ENCODE assay signal across 12 cellular contexts in genomic region chr17:5667871-5668270, GRCh38.
DNase-seq lines count a peak whose midpoint lies in the region; TF ChIP-seq lines count a peak whose summit lies in the region.
"Had no signal": no experiment of that assay in that cellular context is flagged by ENCODE, and none has a peak within 500 bp of the region (broad histone marks: within the 10 kb centered on the region; RNA-seq: fewer than 3 reads in every experiment).

No MANE protein-coding gene starts in this region.

- H3K9ac ChIP-seq in Karpas-422 (ENCODE audit: low read length), result no peak overlapping the region

- H3K36me3 Mint-ChIP-seq in neural crest cell (ENCODE audit: low read depth), result no peaks in the 10 kb centered on the region

- H3K27ac Mint-ChIP-seq in neural crest cell (ENCODE audit: unreplicated experiment), result no peak overlapping the region

- no peaks in the 10 kb centered on the region for H3K4me1 Mint-ChIP-seq in neural crest cell

- no peaks in the 10 kb centered on the region for H3K9me2 ChIP-seq in Karpas-422 (replicated peaks; ENCODE audit: insufficient read depth, low read length)

- H3K27me3 ChIP-seq in Karpas-422 (ENCODE audit: low read length), result no peaks in the 10 kb centered on the region

- H3K4me1 ChIP-seq in Karpas-422 (ENCODE audit: low read length), result no peaks in the 10 kb centered on the region

- H3K4me2 ChIP-seq in Karpas-422 (ENCODE audit: low read depth, low read length, poor library complexity, severe bottlenecking), result no peak overlapping the region

- H3K4me3 Mint-ChIP-seq in neural crest cell, result no peak overlapping the region

- no peaks in the 10 kb centered on the region for H3K36me3 ChIP-seq in Karpas-422 (ENCODE audit: insufficient read depth, low read length)

- no peak overlapping the region for H2AFZ ChIP-seq in Karpas-422 (ENCODE audit: low read length)

- H3K27ac ChIP-seq in Karpas-422 (ENCODE audit: low read length), result no peak overlapping the region

- TF ChIP-seq CTCF in neural crest cell (conservative IDR thresholded peaks at IDR 0.05), result peak; percentile 23

- H4K20me1 ChIP-seq in Karpas-422 (ENCODE audit: insufficient read depth, low read depth, low read length), result no peaks in the 10 kb centered on the region

- H3K9me3 Mint-ChIP-seq in neural crest cell, result no peaks in the 10 kb centered on the region

- H3K9me3 ChIP-seq in Karpas-422 (ENCODE audit: low read length), result no peaks in the 10 kb centered on the region
- H3K9me3 ChIP-seq: mucosa of descending colon had no signal

- no peak overlapping the region for H3K4me3 ChIP-seq in Karpas-422 (ENCODE audit: low read length)
- H3K4me3 ChIP-seq: mucosa of descending colon had no signal

- DNase-seq in NCI-H748 (lab: John Stamatoyannopoulos, UW; ENCODE audit: unreplicated experiment) (peak; percentile 44), NCI-H748 treated with DMSO at 0.1 percent for 48 hours (lab: John Stamatoyannopoulos, UW) (no peak), Karpas-422 (peak; percentile 60), SW480 (ENCODE audit: low spot score) (peak; percentile 46), neural crest cell (ENCODE audit: low read depth, low spot score) (no peak), NCI-H2107 (lab: John Stamatoyannopoulos, UW) (no peak), DMS79 treated with DMSO at 0.1 percent for 48 hours (lab: John Stamatoyannopoulos, UW) (no peak)
- DNase-seq in central memory CD4-positive, alpha-beta T cell, result no peak
- DNase-seq: aorta, mucosa of descending colon, NCI-H1105, retina had no signal

- H3K27me3 Mint-ChIP-seq in neural crest cell (ENCODE audit: low read depth), result peaks cover 15% of the 10 kb centered on the region

- H3K79me2 ChIP-seq in Karpas-422 (ENCODE audit: low read length), result no peaks in the 10 kb centered on the region

Comparison
In these comparisons a context has a peak if more than half of its experiments do, and no peak if none do; other contexts are left out.
1. DNase-seq: peak in NCI-H748 (single experiment), Karpas-422 (single experiment) and SW480 (single experiment); none in NCI-H748 treated with DMSO at 0.1 percent for 48 hours (single experiment), neural crest cell (single experiment), NCI-H2107 (single experiment), central memory CD4-positive, alpha-beta T cell (single experiment) and DMS79 treated with DMSO at 0.1 percent for 48 hours (single experiment).